ENCODE assay signal across 1 cellular context in genomic region chr7:158276414-158277218, GRCh38.
TF ChIP-seq lines count a peak whose summit lies in the region.

No MANE protein-coding gene starts in this region.

TF ChIP-seq in H1, 55 proteins besides CTCF, POLR2A, EP300 and RAD21 (continued from another document):
- TF ChIP-seq ATF2 (IDR thresholded peaks at IDR 0.05; ENCODE audit: low read length) (no peak), SP1 (IDR thresholded peaks at IDR 0.05; ENCODE audit: low read depth, low read length) (no peak), TCF12 (IDR thresholded peaks at IDR 0.05; ENCODE audit: low read depth, low read length) (no peak), HDAC6 (IDR thresholded peaks at IDR 0.05; ENCODE audit: low read depth, low read length) (no peak), CHD2 (IDR thresholded peaks at IDR 0.05; ENCODE audit: low read length) (no peak), CHD1 (IDR thresholded peaks at IDR 0.05; ENCODE audit: low read depth, low read length) (no peak), MAFK (IDR thresholded peaks at IDR 0.05; ENCODE audit: low read depth, low read length) (no peak), RXRA (IDR thresholded peaks at IDR 0.05; ENCODE audit: insufficient read depth, low read depth, low read length) (no peak), CEBPB (IDR thresholded peaks at IDR 0.05; ENCODE audit: low read depth, low read length) (no peak), CHD7 (IDR thresholded peaks at IDR 0.05; ENCODE audit: insufficient replicate concordance, low read length) (no peak), KDM5A (IDR thresholded peaks at IDR 0.05; ENCODE audit: low read length) (no peak)
TF ChIP-seq in H1: peak in this region for 0.
